In the genomic region with DNA sequence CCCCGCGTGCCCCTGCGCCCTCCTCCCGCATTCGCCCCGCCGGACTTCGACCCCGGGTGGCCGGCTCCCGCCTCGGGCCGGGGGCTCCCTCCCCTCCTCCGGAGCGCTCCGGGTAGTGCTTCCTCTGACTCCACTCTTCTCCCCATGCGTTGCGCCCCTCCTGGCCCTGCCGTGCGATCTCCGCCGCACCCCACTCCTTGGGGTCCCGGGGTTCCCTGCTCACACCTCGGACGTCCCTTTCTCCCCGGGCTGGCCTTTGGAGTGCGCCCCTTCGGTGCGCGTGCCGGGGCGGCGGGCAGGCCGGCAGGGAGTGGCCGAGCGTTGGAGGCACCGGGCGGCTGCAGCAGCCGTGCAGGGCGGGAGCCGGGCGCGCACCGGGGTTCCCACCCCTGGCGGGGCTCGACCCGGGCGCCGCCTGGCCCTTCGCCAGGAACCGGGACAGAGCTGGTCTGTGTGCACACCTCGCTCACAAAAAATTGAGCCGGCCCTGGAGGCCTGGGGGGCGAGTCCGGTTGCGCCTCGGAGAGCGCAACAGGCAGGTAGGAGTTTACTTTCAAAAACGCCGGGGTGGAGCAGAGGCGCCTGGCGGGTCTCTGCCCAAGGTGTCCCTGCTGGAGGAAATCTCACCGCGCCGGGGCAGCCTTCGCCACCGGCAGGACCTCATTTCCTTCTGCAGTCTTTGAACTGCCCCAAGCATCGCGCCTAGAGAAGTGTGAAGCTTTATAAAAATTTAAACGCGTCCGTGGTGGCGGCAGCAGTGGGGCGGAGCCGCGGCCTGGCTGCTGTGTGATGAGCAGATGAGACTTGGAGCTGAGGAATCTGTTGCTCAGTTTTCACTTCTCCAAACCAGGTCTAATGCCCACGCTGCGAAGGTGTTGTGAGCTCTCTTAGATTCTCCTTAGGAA, we compare ENCODE assay signal across 8 cellular contexts.
A peak's percentile ranks its signal among the peaks of the same experiment; 100 is the strongest.
DNase-seq lines count a peak whose midpoint lies in the region; ATAC-seq and TF ChIP-seq lines count a peak whose summit lies in the region.

No MANE protein-coding gene starts in this region.

- H3K4me3 ChIP-seq in foreskin fibroblast (ENCODE audit: low read depth in 1 of 2, low read length in 2 of 2) (peak overlapping the region; percentile 72 to 78), neuron (ENCODE audit: low read length) (peak overlapping the region; percentile 92)

- peak; percentile 67 for ATAC-seq in GM18858 (IDR thresholded peaks at IDR 0.05; ENCODE audit: unreplicated experiment)
- ATAC-seq in HG02970 (IDR thresholded peaks at IDR 0.05; ENCODE audit: low FRiP score, unreplicated experiment): peak; percentile 55

- TF ChIP-seq CTCF in C4-2B (conservative IDR thresholded peaks at IDR 0.05) (peak; percentile 48), foreskin fibroblast (IDR thresholded peaks at IDR 0.05; ENCODE audit: low read depth, low read length) (no peak)

- DNase-seq in NCI-H2107 treated with DMSO at 0.1 percent for 48 hours (lab: John Stamatoyannopoulos, UW; ENCODE audit: unreplicated experiment) (peak; percentile 65), foreskin fibroblast (peak; percentile 26 to 66), superior temporal gyrus (ENCODE audit: extremely low spot score) (no peak)
- peak; percentile 18 for DNase-seq in activated CD8-positive, alpha-beta memory T cell treated with anti-CD3 and anti-CD28 coated beads, Interleukin-2, amount 50 U/mL, for 4 hours

- H3K27ac ChIP-seq in C4-2B: peak overlapping the region; percentile 79

- H3K4me1 ChIP-seq in neuron (ENCODE audit: insufficient read depth, low read length): peaks cover 10% of the 10 kb centered on the region

- H3K9me3 ChIP-seq in neuron (ENCODE audit: low read length): peaks cover 7% of the 10 kb centered on the region

- H3K36me3 ChIP-seq in neuron (ENCODE audit: insufficient read depth, low read length): no peaks in the 10 kb centered on the region

- no peaks in the 10 kb centered on the region for H3K27me3 ChIP-seq in neuron (ENCODE audit: insufficient read depth, low read length)

- H2AFZ ChIP-seq in neuron (ENCODE audit: low read depth, low read length): peak overlapping the region; percentile 100
